16 cellular contexts compared by ENCODE assay signal in genomic region chr7:82677064-82677463, GRCh38.
A peak's percentile ranks its signal among the peaks of the same experiment; 100 is the strongest.
DNase-seq lines count a peak whose midpoint lies in the region; ATAC-seq, FAIRE-seq and TF ChIP-seq lines count a peak whose summit lies in the region.
"Had no signal": no experiment of that assay in that cellular context is flagged by ENCODE, and none has a peak within 500 bp of the region (broad histone marks: within the 10 kb centered on the region; RNA-seq: fewer than 3 reads in every experiment).

No MANE protein-coding gene starts in this region.

- peak overlapping the region in 1 of 2 experiments; percentile 75; a peak in 2 of 4 replicates for H3K27ac ChIP-seq in SK-N-SH (ENCODE audit: low read depth in 2 of 2, low read length in 1 of 2)
- H3K27ac ChIP-seq in mesenchymal stem cell (ENCODE audit: low read length, poor library complexity, severe bottlenecking): no peak overlapping the region
- H3K27ac ChIP-seq: adrenal gland, colonic mucosa, heart left ventricle, Peyer's patch, upper lobe of left lung had no signal

- no peaks in the 10 kb centered on the region for H4K20me1 ChIP-seq in SK-N-SH (ENCODE audit: insufficient read depth)

- FAIRE-seq in GM12892 (lab: Jason Lieb, UNC): peak; percentile 33

- H3K79me1 ChIP-seq in mesenchymal stem cell (replicated peaks; ENCODE audit: low read length, poor library complexity, severe bottlenecking): no peaks in the 10 kb centered on the region

- peak; percentile 57 for TF ChIP-seq RAD21 in SK-N-SH (IDR thresholded peaks at IDR 0.05; ENCODE audit: low read length)

- H3K4me3 ChIP-seq in SK-N-SH (ENCODE audit: low read depth in 2 of 2, low read length in 1 of 2): no peak overlapping the region
- no peak overlapping the region for H3K4me3 ChIP-seq in mesenchymal stem cell (ENCODE audit: insufficient read depth in 1 of 2, low read depth in 1 of 2, low read length in 2 of 2)
- H3K4me3 ChIP-seq: adrenal gland, colonic mucosa, heart left ventricle, Peyer's patch, upper lobe of left lung had no signal

- intact Hi-C loops in left ventricle myocardium superior (cut with micrococcal nuclease): no loop called here

- H3K4me1 ChIP-seq in SK-N-SH (ENCODE audit: control insufficient read depth in 1 of 2, insufficient read depth in 2 of 2, low read depth in 1 of 2, low read length in 1 of 2): peaks cover 0 to 32% of the 10 kb centered on the region in 2 experiments; a peak in 2 of 4 replicates
- H3K4me1 ChIP-seq in mesenchymal stem cell (ENCODE audit: control insufficient read depth, insufficient read depth, low read depth, low read length): peaks cover 1% of the 10 kb centered on the region
- H3K4me1 ChIP-seq: adrenal gland, colonic mucosa, Peyer's patch had no signal

- H3K27me3 ChIP-seq in SK-N-SH (ENCODE audit: insufficient read depth) (no peaks in the 10 kb centered on the region), mesenchymal stem cell (ENCODE audit: control insufficient read depth in 1 of 2, insufficient read depth in 1 of 2, low read length in 2 of 2) (no peaks in the 10 kb centered on the region)
- H3K27me3 ChIP-seq: adrenal gland, colonic mucosa, Peyer's patch, upper lobe of left lung had no signal

- H2BK12ac ChIP-seq in mesenchymal stem cell (ENCODE audit: low read length in 2 of 2): no peak overlapping the region

- peak overlapping the region; percentile 41 for H3K27ac Mint-ChIP-seq in T-helper 2 cell treated with Interferon-gamma antibody and Interleukin-4, amounts not matched to agents 5 μg/mL and 100 μg/mL, for 36 hours
- H3K27ac Mint-ChIP-seq: naive B cell had no signal

- CTCF ChIA-PET in SK-N-SH (lab: Yijun Ruan, JAX): interaction anchor here (0.7 to 1.9 kb wide), 7 partner anchors 9 to 1207 kb away, joined by 3 to 5 read pairs (median 3); no protein-coding TSS in a partner anchor

- H3K9me3 ChIP-seq in SK-N-SH (no peaks in the 10 kb centered on the region), mesenchymal stem cell (ENCODE audit: control insufficient read depth, low read length) (no peaks in the 10 kb centered on the region)
- H3K9me3 ChIP-seq: adrenal gland, colonic mucosa, heart left ventricle, Peyer's patch, upper lobe of left lung had no signal

- H3K36me3 Mint-ChIP-seq in T-helper 2 cell treated with Interferon-gamma antibody and Interleukin-4, amounts not matched to agents 5 μg/mL and 100 μg/mL, for 36 hours (ENCODE audit: low read depth): no peaks in the 10 kb centered on the region
- H3K36me3 Mint-ChIP-seq: naive B cell had no signal

- 22% methylated on average over 3 of the region's 3 CpGs for WGBS in SK-N-SH (ENCODE audit: low lambda C conversion rate)
- no CpG with 5 or more reads among the region's 3 CpGs for WGBS in mesenchymal stem cell

- peak overlapping the region; percentile 27 for H4K8ac ChIP-seq in mesenchymal stem cell (ENCODE audit: low read length)

- TF ChIP-seq POLR2A in GM12892 (IDR thresholded peaks at IDR 0.05; ENCODE audit: low read depth, low read length): no peak

- H3F3A ChIP-seq in SK-N-SH (replicated peaks; ENCODE audit: insufficient read depth): no peaks in the 10 kb centered on the region

- no peaks in the 10 kb centered on the region for H3K36me3 ChIP-seq in SK-N-SH (replicated peaks in 1 of 2; ENCODE audit: control insufficient read depth in 1 of 2, insufficient read depth in 2 of 2, low read length in 1 of 2)
- no peaks in the 10 kb centered on the region for H3K36me3 ChIP-seq in mesenchymal stem cell (ENCODE audit: control insufficient read depth in 1 of 2, insufficient read depth in 2 of 2, low read depth in 1 of 2, low read length in 2 of 2)
- H3K36me3 ChIP-seq: adrenal gland, colonic mucosa, heart left ventricle, Peyer's patch, upper lobe of left lung had no signal

- H3K14ac ChIP-seq in mesenchymal stem cell (ENCODE audit: low read length in 2 of 2): no peak overlapping the region

- no peak overlapping the region for H2AK5ac ChIP-seq in mesenchymal stem cell (ENCODE audit: low read length, severe bottlenecking)

- TF ChIP-seq CTCF in SK-N-SH (IDR thresholded peaks at IDR 0.05): no peak

- no peak overlapping the region for H3K23ac ChIP-seq in mesenchymal stem cell (ENCODE audit: low read length in 2 of 2)

- peak overlapping the region in 1 of 2 experiments; percentile 24 for H3K4ac ChIP-seq in mesenchymal stem cell (ENCODE audit: low read depth in 1 of 2, low read length in 2 of 2)

- peak in 1 of 2 experiments; percentile 75; a peak in 2 of 4 replicates for TF ChIP-seq EP300 in SK-N-SH (IDR thresholded peaks at IDR 0.05; ENCODE audit: borderline replicate concordance in 1 of 2, low read depth in 1 of 2, low read length in 1 of 2)

- H3K4me2 ChIP-seq in SK-N-SH (no peak overlapping the region), mesenchymal stem cell (ENCODE audit: low read length, poor library complexity, severe bottlenecking) (no peak overlapping the region)

- no peaks in the 10 kb centered on the region for H3K9me2 ChIP-seq in SK-N-SH

- H2BK120ac ChIP-seq in mesenchymal stem cell (ENCODE audit: low read depth, low read length): no peak overlapping the region

- no peaks in the 10 kb centered on the region for H3K79me2 ChIP-seq in SK-N-SH (ENCODE audit: insufficient read depth)

- no peak overlapping the region for H2BK15ac ChIP-seq in mesenchymal stem cell (ENCODE audit: low read depth, poor library complexity, severe bottlenecking)

- peak overlapping the region in 1 of 2 experiments; percentile 66 for H3K18ac ChIP-seq in mesenchymal stem cell (ENCODE audit: low read depth in 1 of 2, low read length in 2 of 2)

- H2AFZ ChIP-seq in SK-N-SH (ENCODE audit: low read depth): no peak overlapping the region
- no peak overlapping the region for H2AFZ ChIP-seq in mesenchymal stem cell (ENCODE audit: low read depth, low read length)

- H3K27me3 Mint-ChIP-seq in T-helper 2 cell treated with Interferon-gamma antibody and Interleukin-4, amounts not matched to agents 5 μg/mL and 100 μg/mL, for 36 hours (ENCODE audit: low read depth): no peaks in the 10 kb centered on the region
- H3K27me3 Mint-ChIP-seq: naive B cell had no signal

- no peak overlapping the region for H3K4me3 Mint-ChIP-seq in T-helper 2 cell treated with Interferon-gamma antibody and Interleukin-4, amounts not matched to agents 5 μg/mL and 100 μg/mL, for 36 hours
- H3K4me3 Mint-ChIP-seq: naive B cell had no signal

- H3K4me1 Mint-ChIP-seq in T-helper 2 cell treated with Interferon-gamma antibody and Interleukin-4, amounts not matched to agents 5 μg/mL and 100 μg/mL, for 36 hours (ENCODE audit: low read depth): peaks cover 15% of the 10 kb centered on the region
- H3K4me1 Mint-ChIP-seq: naive B cell had no signal

- POLR2A ChIA-PET in SK-N-SH (lab: Yijun Ruan, JAX): no interaction called here

- H3K9ac ChIP-seq in SK-N-SH (no peak overlapping the region), mesenchymal stem cell (ENCODE audit: low read length) (no peak overlapping the region)

- peaks cover 12% of the 10 kb centered on the region for H3K9me3 Mint-ChIP-seq in T-helper 2 cell treated with Interferon-gamma antibody and Interleukin-4, amounts not matched to agents 5 μg/mL and 100 μg/mL, for 36 hours

- no peak for DNase-seq in T-helper 2 cell treated with Interferon-gamma antibody and Interleukin-4, amounts not matched to agents 5 μg/mL and 100 μg/mL, for 36 hours (ENCODE audit: low spot score)
- DNase-seq in T-helper 2 cell (no peak), GM12892 (ENCODE audit: insufficient read length) (no peak), SK-N-SH (peak; percentile 34), mesenchymal stem cell (peak; percentile 8), RKO (ENCODE audit: low spot score) (no peak), left ventricle myocardium superior (no peak), kidney tubule cell (ENCODE audit: low spot score) (no peak)
- DNase-seq: adrenal gland, colonic mucosa, erythroblast, left colon, naive B cell had no signal

- H4K91ac ChIP-seq in mesenchymal stem cell (ENCODE audit: low read length): no peak overlapping the region

- no peak overlapping the region for H2BK5ac ChIP-seq in mesenchymal stem cell (ENCODE audit: low read depth, low read length, poor library complexity, severe bottlenecking)

- no peak for ATAC-seq in left ventricle myocardium superior
- ATAC-seq: left colon had no signal

TF ChIP-seq in SK-N-SH, 30 proteins besides CTCF, POLR2A, EP300 and RAD21:
- TF ChIP-seq TCF12 (IDR thresholded peaks at IDR 0.05) (0 out of 2 replicates have a peak, but pooled peaks have one; percentile 12), RCOR1 (IDR thresholded peaks at IDR 0.05; ENCODE audit: low read length) (peak; percentile 73; the same call in 1 of the 2 replicates), USF2 (IDR thresholded peaks at IDR 0.05; ENCODE audit: borderline replicate concordance, low read depth, low read length) (no peak), FOSL2 (IDR thresholded peaks at IDR 0.05; ENCODE audit: borderline replicate concordance, low read depth) (no peak), GATA2 (CRISPR knock-in tag; IDR thresholded peaks at IDR 0.05) (peak; percentile 82), USF1 (IDR thresholded peaks at IDR 0.05; ENCODE audit: borderline replicate concordance, low read depth) (no peak), MXI1 (IDR thresholded peaks at IDR 0.05; ENCODE audit: low read depth, low read length) (peak; percentile 76), CHD2 (IDR thresholded peaks at IDR 0.05; ENCODE audit: low read length, partially characterized antibody) (peak; percentile 51), JUND (IDR thresholded peaks at IDR 0.05) (no peak), GABPA (IDR thresholded peaks at IDR 0.05; ENCODE audit: low read depth) (no peak), RXRA (IDR thresholded peaks at IDR 0.05; ENCODE audit: borderline replicate concordance, low read depth) (no peak), FOXJ3 (CRISPR knock-in tag; IDR thresholded peaks at IDR 0.05) (peak; percentile 54; the same call in 1 of the 2 replicates)

Comparison
In these comparisons a context has a peak if more than half of its experiments do, and no peak if none do; other contexts are left out.
1. DNase-seq: peak in SK-N-SH (single experiment) and mesenchymal stem cell (single experiment); none in T-helper 2 cell treated with Interferon-gamma antibody and Interleukin-4, amounts not matched to agents 5 μg/mL and 100 μg/mL, for 36 hours (single experiment), T-helper 2 cell (0 of 5), GM12892 (single experiment), RKO (single experiment), left ventricle myocardium superior (single experiment) and kidney tubule cell (single experiment).